ENCODE assay signal across 1 cellular context in the genomic region with DNA sequence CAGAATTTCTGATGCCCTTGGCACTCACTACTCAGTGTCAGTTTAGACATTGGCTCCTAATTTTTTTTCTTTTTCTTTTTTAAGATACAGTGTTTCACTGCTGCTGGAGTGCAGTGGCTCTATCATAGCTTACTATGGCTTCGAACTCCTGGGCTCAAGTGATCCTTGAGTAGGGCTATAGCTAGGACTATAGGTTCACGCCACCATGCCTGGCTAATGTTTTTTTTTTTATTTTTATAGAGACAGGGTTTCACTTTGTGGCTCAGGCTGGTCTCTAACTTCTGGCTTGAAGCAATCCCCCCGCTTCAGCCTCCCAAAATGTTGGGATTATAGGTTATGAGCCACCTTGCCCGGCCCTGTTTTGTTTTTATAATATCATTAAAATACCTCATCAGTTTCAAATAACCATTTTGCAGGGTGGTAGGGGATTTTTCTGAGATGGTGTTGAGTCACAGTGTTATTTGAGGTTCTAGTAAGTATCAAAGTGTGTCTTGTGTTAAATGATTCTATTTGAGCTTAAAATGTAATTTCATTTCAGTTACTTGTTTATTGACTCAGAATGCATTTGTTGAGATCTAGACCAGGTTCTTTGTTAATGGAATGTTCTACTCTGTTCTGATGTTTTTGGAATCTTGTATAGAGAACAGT.
TF ChIP-seq lines count a peak whose summit lies in the region.

No MANE protein-coding gene starts in this region.

TF ChIP-seq in GM23338, 12 proteins besides CTCF, POLR2A, EP300 and RAD21 (continued from another document):
- TF ChIP-seq, protein P1, sequence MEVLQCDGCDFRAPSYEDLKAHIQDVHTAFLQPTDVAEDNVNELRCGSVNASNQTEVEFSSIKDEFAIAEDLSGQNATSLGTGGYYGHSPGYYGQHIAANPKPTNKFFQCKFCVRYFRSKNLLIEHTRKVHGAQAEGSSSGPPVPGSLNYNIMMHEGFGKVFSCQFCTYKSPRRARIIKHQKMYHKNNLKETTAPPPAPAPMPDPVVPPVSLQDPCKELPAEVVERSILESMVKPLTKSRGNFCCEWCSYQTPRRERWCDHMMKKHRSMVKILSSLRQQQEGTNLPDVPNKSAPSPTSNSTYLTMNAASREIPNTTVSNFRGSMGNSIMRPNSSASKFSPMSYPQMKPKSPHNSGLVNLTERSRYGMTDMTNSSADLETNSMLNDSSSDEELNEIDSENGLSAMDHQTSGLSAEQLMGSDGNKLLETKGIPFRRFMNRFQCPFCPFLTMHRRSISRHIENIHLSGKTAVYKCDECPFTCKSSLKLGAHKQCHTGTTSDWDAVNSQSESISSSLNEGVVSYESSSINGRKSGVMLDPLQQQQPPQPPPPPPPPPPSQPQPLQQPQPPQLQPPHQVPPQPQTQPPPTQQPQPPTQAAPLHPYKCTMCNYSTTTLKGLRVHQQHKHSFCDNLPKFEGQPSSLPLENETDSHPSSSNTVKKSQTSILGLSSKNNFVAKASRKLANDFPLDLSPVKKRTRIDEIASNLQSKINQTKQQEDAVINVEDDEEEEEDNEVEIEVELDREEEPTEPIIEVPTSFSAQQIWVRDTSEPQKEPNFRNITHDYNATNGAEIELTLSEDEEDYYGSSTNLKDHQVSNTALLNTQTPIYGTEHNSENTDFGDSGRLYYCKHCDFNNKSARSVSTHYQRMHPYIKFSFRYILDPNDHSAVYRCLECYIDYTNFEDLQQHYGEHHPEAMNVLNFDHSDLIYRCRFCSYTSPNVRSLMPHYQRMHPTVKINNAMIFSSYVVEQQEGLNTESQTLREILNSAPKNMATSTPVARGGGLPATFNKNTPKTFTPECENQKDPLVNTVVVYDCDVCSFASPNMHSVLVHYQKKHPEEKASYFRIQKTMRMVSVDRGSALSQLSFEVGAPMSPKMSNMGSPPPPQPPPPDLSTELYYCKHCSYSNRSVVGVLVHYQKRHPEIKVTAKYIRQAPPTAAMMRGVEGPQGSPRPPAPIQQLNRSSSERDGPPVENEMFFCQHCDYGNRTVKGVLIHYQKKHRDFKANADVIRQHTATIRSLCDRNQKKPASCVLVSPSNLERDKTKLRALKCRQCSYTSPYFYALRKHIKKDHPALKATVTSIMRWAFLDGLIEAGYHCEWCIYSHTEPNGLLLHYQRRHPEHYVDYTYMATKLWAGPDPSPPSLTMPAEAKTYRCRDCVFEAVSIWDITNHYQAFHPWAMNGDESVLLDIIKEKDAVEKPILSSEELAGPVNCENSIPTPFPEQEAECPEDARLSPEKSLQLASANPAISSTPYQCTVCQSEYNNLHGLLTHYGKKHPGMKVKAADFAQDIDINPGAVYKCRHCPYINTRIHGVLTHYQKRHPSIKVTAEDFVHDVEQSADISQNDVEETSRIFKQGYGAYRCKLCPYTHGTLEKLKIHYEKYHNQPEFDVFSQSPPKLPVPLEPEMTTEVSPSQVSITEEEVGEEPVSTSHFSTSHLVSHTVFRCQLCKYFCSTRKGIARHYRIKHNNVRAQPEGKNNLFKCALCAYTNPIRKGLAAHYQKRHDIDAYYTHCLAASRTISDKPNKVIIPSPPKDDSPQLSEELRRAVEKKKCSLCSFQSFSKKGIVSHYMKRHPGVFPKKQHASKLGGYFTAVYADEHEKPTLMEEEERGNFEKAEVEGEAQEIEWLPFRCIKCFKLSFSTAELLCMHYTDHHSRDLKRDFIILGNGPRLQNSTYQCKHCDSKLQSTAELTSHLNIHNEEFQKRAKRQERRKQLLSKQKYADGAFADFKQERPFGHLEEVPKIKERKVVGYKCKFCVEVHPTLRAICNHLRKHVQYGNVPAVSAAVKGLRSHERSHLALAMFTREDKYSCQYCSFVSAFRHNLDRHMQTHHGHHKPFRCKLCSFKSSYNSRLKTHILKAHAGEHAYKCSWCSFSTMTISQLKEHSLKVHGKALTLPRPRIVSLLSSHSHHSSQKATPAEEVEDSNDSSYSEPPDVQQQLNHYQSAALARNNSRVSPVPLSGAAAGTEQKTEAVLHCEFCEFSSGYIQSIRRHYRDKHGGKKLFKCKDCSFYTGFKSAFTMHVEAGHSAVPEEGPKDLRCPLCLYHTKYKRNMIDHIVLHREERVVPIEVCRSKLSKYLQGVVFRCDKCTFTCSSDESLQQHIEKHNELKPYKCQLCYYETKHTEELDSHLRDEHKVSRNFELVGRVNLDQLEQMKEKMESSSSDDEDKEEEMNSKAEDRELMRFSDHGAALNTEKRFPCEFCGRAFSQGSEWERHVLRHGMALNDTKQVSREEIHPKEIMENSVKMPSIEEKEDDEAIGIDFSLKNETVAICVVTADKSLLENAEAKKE (CRISPR knock-in tag; IDR thresholded peaks at IDR 0.05), result no peak
- no peak for TF ChIP-seq NANOG (IDR thresholded peaks at IDR 0.05; ENCODE audit: borderline replicate concordance)
- TF ChIP-seq EZH2 (IDR thresholded peaks at IDR 0.05; ENCODE audit: low read depth, unreplicated experiment), result no peak
- TF ChIP-seq, protein P2, sequence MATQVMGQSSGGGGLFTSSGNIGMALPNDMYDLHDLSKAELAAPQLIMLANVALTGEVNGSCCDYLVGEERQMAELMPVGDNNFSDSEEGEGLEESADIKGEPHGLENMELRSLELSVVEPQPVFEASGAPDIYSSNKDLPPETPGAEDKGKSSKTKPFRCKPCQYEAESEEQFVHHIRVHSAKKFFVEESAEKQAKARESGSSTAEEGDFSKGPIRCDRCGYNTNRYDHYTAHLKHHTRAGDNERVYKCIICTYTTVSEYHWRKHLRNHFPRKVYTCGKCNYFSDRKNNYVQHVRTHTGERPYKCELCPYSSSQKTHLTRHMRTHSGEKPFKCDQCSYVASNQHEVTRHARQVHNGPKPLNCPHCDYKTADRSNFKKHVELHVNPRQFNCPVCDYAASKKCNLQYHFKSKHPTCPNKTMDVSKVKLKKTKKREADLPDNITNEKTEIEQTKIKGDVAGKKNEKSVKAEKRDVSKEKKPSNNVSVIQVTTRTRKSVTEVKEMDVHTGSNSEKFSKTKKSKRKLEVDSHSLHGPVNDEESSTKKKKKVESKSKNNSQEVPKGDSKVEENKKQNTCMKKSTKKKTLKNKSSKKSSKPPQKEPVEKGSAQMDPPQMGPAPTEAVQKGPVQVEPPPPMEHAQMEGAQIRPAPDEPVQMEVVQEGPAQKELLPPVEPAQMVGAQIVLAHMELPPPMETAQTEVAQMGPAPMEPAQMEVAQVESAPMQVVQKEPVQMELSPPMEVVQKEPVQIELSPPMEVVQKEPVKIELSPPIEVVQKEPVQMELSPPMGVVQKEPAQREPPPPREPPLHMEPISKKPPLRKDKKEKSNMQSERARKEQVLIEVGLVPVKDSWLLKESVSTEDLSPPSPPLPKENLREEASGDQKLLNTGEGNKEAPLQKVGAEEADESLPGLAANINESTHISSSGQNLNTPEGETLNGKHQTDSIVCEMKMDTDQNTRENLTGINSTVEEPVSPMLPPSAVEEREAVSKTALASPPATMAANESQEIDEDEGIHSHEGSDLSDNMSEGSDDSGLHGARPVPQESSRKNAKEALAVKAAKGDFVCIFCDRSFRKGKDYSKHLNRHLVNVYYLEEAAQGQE (IDR thresholded peaks at IDR 0.05; ENCODE audit: unreplicated experiment), result no peak
